ENCODE assay signal across 9 cellular contexts in genomic region chr6:167968091-167968490, GRCh38. TPM values are rescaled to one million over a fixed set of nuclear protein-coding genes. Genes with fewer than 3 reads are reported as not detected.
DNase-seq lines count a peak whose midpoint lies in the region; ATAC-seq and TF ChIP-seq lines count a peak whose summit lies in the region.
"Had no signal": no experiment of that assay in that cellular context is flagged by ENCODE, and none has a peak within 500 bp of the region (broad histone marks: within the 10 kb centered on the region; RNA-seq: fewer than 3 reads in every experiment).

No MANE protein-coding gene starts in this region.

- DNase-seq in stimulated activated CD4-positive, alpha-beta T cell treated with anti-CD3 and anti-CD28 coated beads, Interleukin-15, amount 100 ng/mL, for 24 hours: peak; percentile 50
- no peak for DNase-seq in stimulated activated CD4-positive, alpha-beta T cell treated with anti-CD3 and anti-CD28 coated beads, Interleukin-4, amount 100 ng/mL, for 24 hours
- DNase-seq in RWPE2 (ENCODE audit: low spot score) (no peak), fibroblast of villous mesenchyme (ENCODE audit: low read depth) (peak; percentile 7)
- DNase-seq: T-cell had no signal

- peaks cover 84% of the 10 kb centered on the region for H3K36me3 ChIP-seq in RWPE2 (ENCODE audit: low read depth)

- no peak overlapping the region for H3K4me3 ChIP-seq in RWPE2 (ENCODE audit: severe bottlenecking)
- no peak overlapping the region for H3K4me3 ChIP-seq in fibroblast of villous mesenchyme (ENCODE audit: low read depth, low read length)

- ATAC-seq in RWPE2 (ENCODE audit: low read depth) (no peak), HG03108 (IDR thresholded peaks at IDR 0.05; ENCODE audit: unreplicated experiment) (no peak), HG03469 (IDR thresholded peaks at IDR 0.05; ENCODE audit: unreplicated experiment) (no peak), GM21619 (IDR thresholded peaks at IDR 0.05; ENCODE audit: unreplicated experiment) (no peak), GM19035 (IDR thresholded peaks at IDR 0.05; ENCODE audit: unreplicated experiment) (no peak)
- ATAC-seq: T-cell had no signal

- peak; percentile 35 for TF ChIP-seq CTCF in RWPE2 (IDR thresholded peaks at IDR 0.05; ENCODE audit: poor library complexity, severe bottlenecking)
- TF ChIP-seq CTCF in fibroblast of villous mesenchyme (IDR thresholded peaks at IDR 0.05; ENCODE audit: insufficient read depth, low read depth, low read length): peak; percentile 34

- no peaks in the 10 kb centered on the region for H3K9me3 ChIP-seq in RWPE2 (ENCODE audit: severe bottlenecking)

- no peak overlapping the region for H3K27ac ChIP-seq in RWPE2 (ENCODE audit: poor library complexity, severe bottlenecking)

- H3K27me3 ChIP-seq in RWPE2 (ENCODE audit: insufficient read depth, poor library complexity, severe bottlenecking): no peaks in the 10 kb centered on the region

- no peaks in the 10 kb centered on the region for H3K4me1 ChIP-seq in RWPE2 (ENCODE audit: insufficient read depth, poor library complexity, severe bottlenecking)

RNA-seq across cellular contexts. Expression of gene KIF25, which starts 29.4 kb away (rescaled TPM):
- under 0.01 TPM in 1 of 2 replicates, not detected in the other for total RNA-seq in fibroblast of villous mesenchyme
- total RNA-seq: T-cell had no signal

Comparison
In these comparisons a context has a peak if more than half of its experiments do, and no peak if none do; other contexts are left out.
1. DNase-seq: peak in stimulated activated CD4-positive, alpha-beta T cell treated with anti-CD3 and anti-CD28 coated beads, Interleukin-15, amount 100 ng/mL, for 24 hours (single experiment) and fibroblast of villous mesenchyme (single experiment); none in stimulated activated CD4-positive, alpha-beta T cell treated with anti-CD3 and anti-CD28 coated beads, Interleukin-4, amount 100 ng/mL, for 24 hours (single experiment) and RWPE2 (single experiment).